1 cellular context compared by ENCODE assay signal in the genomic region with DNA sequence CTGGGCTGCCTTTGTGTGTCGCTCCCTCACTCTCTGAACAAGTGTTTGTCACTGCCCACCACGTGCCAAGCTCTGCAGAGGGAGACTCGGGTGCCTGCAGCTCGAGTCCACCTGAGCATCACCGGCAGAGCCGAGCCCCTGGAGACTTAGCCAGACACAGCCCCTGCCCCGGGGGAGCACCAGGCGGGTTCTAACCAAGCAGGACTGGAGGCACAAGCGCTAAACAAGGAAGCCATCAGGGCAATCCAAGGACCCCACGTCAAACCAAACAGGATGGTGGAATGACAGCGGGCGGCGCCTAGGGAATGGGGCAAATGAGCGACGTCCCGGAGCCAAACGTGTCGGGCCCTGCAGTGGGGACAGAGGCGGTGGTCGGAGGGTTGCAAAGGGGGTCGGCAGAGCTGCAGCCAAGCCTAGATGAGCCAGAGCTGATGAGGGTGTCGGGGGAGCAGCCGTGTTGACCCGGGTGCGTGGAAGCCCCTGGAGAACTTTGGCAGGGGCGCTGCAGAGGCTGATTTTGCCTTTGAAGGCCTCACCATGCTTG.
TF ChIP-seq lines count a peak whose summit lies in the region.

No MANE protein-coding gene starts in this region.

TF ChIP-seq in A549, 52 proteins besides CTCF, POLR2A, EP300 and RAD21:
- TF ChIP-seq HOXB5 (CRISPR knock-in tag; IDR thresholded peaks at IDR 0.05), result no peak
